In genomic region chr19:41426952-41427646, GRCh38 we compare ENCODE assay signal across 9 cellular contexts. TPM values are rescaled to one million over a fixed set of nuclear protein-coding genes. Genes with fewer than 3 reads are reported as not detected.
DNase-seq lines count a peak whose midpoint lies in the region; ATAC-seq, FAIRE-seq and TF ChIP-seq lines count a peak whose summit lies in the region.
"Had no signal": no experiment of that assay in that cellular context is flagged by ENCODE, and none has a peak within 500 bp of the region (broad histone marks: within the 10 kb centered on the region; RNA-seq: fewer than 3 reads in every experiment).

A gene with protein sequence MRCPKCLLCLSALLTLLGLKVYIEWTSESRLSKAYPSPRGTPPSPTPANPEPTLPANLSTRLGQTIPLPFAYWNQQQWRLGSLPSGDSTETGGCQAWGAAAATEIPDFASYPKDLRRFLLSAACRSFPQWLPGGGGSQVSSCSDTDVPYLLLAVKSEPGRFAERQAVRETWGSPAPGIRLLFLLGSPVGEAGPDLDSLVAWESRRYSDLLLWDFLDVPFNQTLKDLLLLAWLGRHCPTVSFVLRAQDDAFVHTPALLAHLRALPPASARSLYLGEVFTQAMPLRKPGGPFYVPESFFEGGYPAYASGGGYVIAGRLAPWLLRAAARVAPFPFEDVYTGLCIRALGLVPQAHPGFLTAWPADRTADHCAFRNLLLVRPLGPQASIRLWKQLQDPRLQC (minus strand): TSS chr19:41427374. CDS start chr19:41426778, 596 bp downstream.

- H2AFZ ChIP-seq in GM12878 (ENCODE audit: control insufficient read depth, low read depth, low read length): peak within 1 kb of the TSS; percentile 17; the same call in 1 of the 2 replicates

- peak within 1 kb of the TSS; percentile 65 for H3K4me3 ChIP-seq in AG10803 (ENCODE audit: low read length)
- peak within 1 kb of the TSS; percentile 32; the same call in 1 of the 2 replicates for H3K4me3 ChIP-seq in GM12878
- peak within 1 kb of the TSS; percentile 50 for H3K4me3 ChIP-seq in iPS-15b (ENCODE audit: low read depth, low read length)
- H3K4me3 ChIP-seq in skeletal muscle cell (ENCODE audit: low read depth, low read length): peak within 1 kb of the TSS; percentile 39

- TF ChIP-seq POLR2A in GM12878 (IDR thresholded peaks at IDR 0.05; ENCODE audit: low read depth, low read length): peak; percentile 60

- TF ChIP-seq CTCF in AG10803 (conservative IDR thresholded peaks at IDR 0.05; ENCODE audit: low read length) (no peak), GM12878 (IDR thresholded peaks at IDR 0.05 in 2 of 3, conservative IDR thresholded peaks at IDR 0.05 in 1 of 3; ENCODE audit: control insufficient read depth in 2 of 3, extremely low read depth in 1 of 3, insufficient read depth in 1 of 3, low read depth in 3 of 3, low read length in 3 of 3) (no peak)

- RAD21 ChIA-PET in GM12878 (lab: Charles Lee; ENCODE audit: unreplicated experiment): interaction anchor here (0.6 kb wide), 2 partner anchors 13 to 19 kb away, joined by 3 to 4 read pairs; partner anchors contain the start of gene DMAC2

- SMC1A ChIA-PET in GM12878 (lab: Charles Lee; ENCODE audit: uncharacterized antibody, unreplicated experiment): no interaction called here

- peak within 1 kb of the TSS; percentile 67 for H3K27ac ChIP-seq in GM12878 (ENCODE audit: control insufficient read depth, insufficient read depth)

- TF ChIP-seq RAD21 in GM12878 (IDR thresholded peaks at IDR 0.05; ENCODE audit: insufficient read depth, low read depth, low read length): no peak

- no peak for TF ChIP-seq EP300 in GM12878 (IDR thresholded peaks at IDR 0.05; ENCODE audit: borderline replicate concordance in 1 of 2, control insufficient read depth in 1 of 2, low read depth in 2 of 2, low read length in 2 of 2)

- H3K27me3 ChIP-seq in GM12878 (replicated peaks in 1 of 2; ENCODE audit: control insufficient read depth in 2 of 2, insufficient read depth in 2 of 2, low read length in 1 of 2): no peaks in the 10 kb centered on the region
- no peaks in the 10 kb centered on the region for H3K27me3 ChIP-seq in iPS-15b (ENCODE audit: control insufficient read depth, insufficient read depth, low read length)

- CTCF ChIA-PET in GM12878 (lab: Yijun Ruan, JAX): interaction anchor here (1.0 kb wide), 1 partner anchor 22 kb away, joined by 3 read pairs; no protein-coding TSS in a partner anchor

- H3K9me3 ChIP-seq in GM12878 (replicated peaks; ENCODE audit: control insufficient read depth, insufficient read depth, low read length): no peaks in the 10 kb centered on the region
- H3K9me3 ChIP-seq in iPS-15b (ENCODE audit: control insufficient read depth, insufficient read depth, low read length): no peaks in the 10 kb centered on the region

- in situ Hi-C loops in GM12878 (cut with MboI): no loop called here

- H3K4me1 ChIP-seq in GM12878 (ENCODE audit: control insufficient read depth, insufficient read depth, low read length): peaks cover 9% of the 10 kb centered on the region
- peaks cover 3% of the 10 kb centered on the region for H3K4me1 ChIP-seq in iPS-15b (ENCODE audit: control insufficient read depth, insufficient read depth, low read length)

- ATAC-seq in HG02759 (IDR thresholded peaks at IDR 0.05; ENCODE audit: unreplicated experiment): peak; percentile 41
- ATAC-seq in GM12878: peak; percentile 85
- ATAC-seq in GM18520 (IDR thresholded peaks at IDR 0.05; ENCODE audit: unreplicated experiment): no peak

- H4K20me1 ChIP-seq in GM12878 (ENCODE audit: control insufficient read depth, insufficient read depth): no peaks in the 10 kb centered on the region; the same call in 1 of the 2 replicates

- intact Hi-C loops in GM12878 (cut with micrococcal nuclease; ENCODE audit: unreplicated experiment): no loop called here

- peak within 1 kb of the TSS; percentile 69 for H3K9ac ChIP-seq in GM12878 (ENCODE audit: control insufficient read depth, insufficient read depth, low read length)
- H3K9ac ChIP-seq in iPS-15b (ENCODE audit: low read depth, low read length): peak within 1 kb of the TSS; percentile 77

- H3K4me2 ChIP-seq in GM12878 (ENCODE audit: control insufficient read depth, insufficient read depth): peak within 1 kb of the TSS; percentile 52

- no peak for FAIRE-seq in GM12878 (lab: Jason Lieb, UNC)
- FAIRE-seq: frontal cortex had no signal

- DNase-seq in AG10803 (ENCODE audit: low read depth): peak; percentile 69
- peak; percentile 76 for DNase-seq in SKM-1 treated with dmso at 0.1 percent for 144 hours (lab: John Stamatoyannopoulos, UW; ENCODE audit: unreplicated experiment)
- no peak for DNase-seq in GM12878 (ENCODE audit: low read depth, low spot score)
- DNase-seq in skeletal muscle cell (ENCODE audit: low read depth): peak; percentile 30
- no peak for DNase-seq in NCI-H446 treated with DMSO at 0.1 percent for 48 hours (lab: John Stamatoyannopoulos, UW)

- H3K36me3 ChIP-seq in GM12878 (ENCODE audit: control insufficient read depth in 2 of 2, insufficient read depth in 2 of 2, low read length in 1 of 2) (peaks cover 7 to 17% of the 10 kb centered on the region in 2 experiments), iPS-15b (ENCODE audit: control insufficient read depth, insufficient read depth, low read length) (peaks cover 34% of the 10 kb centered on the region)

- WGBS in GM12878 (ENCODE audit: insufficient coverage, insufficient replicate concordance, low lambda C conversion rate, missing lambda C conversion rate): 52% methylated on average over 8 of the region's 19 CpGs

- H3K79me2 ChIP-seq in GM12878 (ENCODE audit: control insufficient read depth, insufficient read depth, low read length): no peaks in the 10 kb centered on the region; the same call in 1 of the 2 replicates

- no TSS peak for BruUV-seq in GM12878 (replicated peaks; lab: Mats Ljungman, UMichigan)

- POLR2A ChIA-PET in GM12878 (lab: Charles Lee): no interaction called here

TF ChIP-seq in GM12878, 131 proteins besides CTCF, POLR2A, EP300 and RAD21:
- no peak for TF ChIP-seq REST (IDR thresholded peaks at IDR 0.05; ENCODE audit: low read depth, low read length)
- TF ChIP-seq JUNB (IDR thresholded peaks at IDR 0.05): no peak
- TF ChIP-seq SUPT20H (IDR thresholded peaks at IDR 0.05; ENCODE audit: borderline replicate concordance, control insufficient read depth, low read depth, low read length): no peak
- no peak for TF ChIP-seq ZBED1 (IDR thresholded peaks at IDR 0.05; ENCODE audit: borderline replicate concordance)
- no peak for TF ChIP-seq NFYA (IDR thresholded peaks at IDR 0.05; ENCODE audit: borderline replicate concordance, low read depth, low read length)
- TF ChIP-seq EGR1 (IDR thresholded peaks at IDR 0.05; ENCODE audit: borderline replicate concordance in 1 of 2, low read depth in 2 of 2, low read length in 2 of 2): 0 out of 3 replicates have a peak, but pooled peaks of 1 of the 2 experiments have one; percentile 1

RNA-seq across cellular contexts. Expression of the gene that starts here (rescaled TPM):
- total RNA-seq in GM12878 (2013; cell fraction: nucleolus; rRNA removed): 0.24 TPM in 1 of 2 replicates, not detected in the other
- total RNA-seq in GM12878 (2014; rRNA removed) (0.05 and 0.06 TPM in 2 replicates), GM12878 (2014; rRNA removed; fragmentation: Illumina TruSeq; extraction: Trizol) (not detected in 2 replicates), GM12878 (2021) (1.1 and 1.2 TPM in 2 replicates)
- not detected for polyA plus RNA-seq in GM12878 (2011; ENCODE audit: low read depth)
- polyA plus RNA-seq in GM12878 (2011; rRNA removed) (not detected in 2 replicates), GM12878 (2014; fragmentation: Illumina TruSeq; extraction: Trizol) (0.44 TPM in 1 of 2 replicates, not detected in the other), GM12878 (2014; fragmentation: Nextera tagmentation; extraction: Ambion mirVana) (not detected), GM12878 (2014; rRNA removed) (0.08 and 0.23 TPM in 2 replicates), GM12878 (2016; fragmentation: Nextera tagmentation; extraction: Ambion mirVana) (under 1 TPM; 0.17 to 0.58 TPM)
- not detected in 2 replicates for polyA plus RNA-seq in GM12878 (2011; cell fraction: cytosol; rRNA removed)
- polyA plus RNA-seq in GM12878 (2011; cell fraction: nucleus; rRNA removed): 0.09 and 0.15 TPM in 2 replicates
- 0.35 and 0.50 TPM in 2 replicates for polyA plus RNA-seq in GM12878 (2012)
- not detected in 2 replicates for polyA minus RNA-seq in GM12878 (2011; rRNA and poly(A)+ RNA removed)
- not detected in 2 replicates for polyA minus RNA-seq in GM12878 (2011; cell fraction: cytosol; rRNA and poly(A)+ RNA removed)
- not detected in 2 replicates for polyA minus RNA-seq in GM12878 (2011; cell fraction: nucleus; rRNA and poly(A)+ RNA removed)

Comparison
In these comparisons a context has a peak if more than half of its experiments do, and no peak if none do; other contexts are left out.
1. DNase-seq: peak in AG10803 (single experiment), SKM-1 treated with dmso at 0.1 percent for 144 hours (single experiment) and skeletal muscle cell (single experiment); none in GM12878 (single experiment) and NCI-H446 treated with DMSO at 0.1 percent for 48 hours (single experiment).
2. Peak in every context shown above with its lines, with median percentiles within 50 percentile points of each other: H3K4me3 ChIP-seq.